8 cellular contexts compared by ENCODE assay signal in genomic region chr22:43090130-43090789, GRCh38.
A peak's percentile ranks its signal among the peaks of the same experiment; 100 is the strongest.
DNase-seq lines count a peak whose midpoint lies in the region; ATAC-seq lines count a peak whose summit lies in the region.

No MANE protein-coding gene starts in this region.

- H3K36me3 Mint-ChIP-seq in T-helper 1 cell treated with Interleukin-12 subunit alpha and Interleukin-12 subunit beta and Interleukin-4 antibody, amounts not matched to agents 30 μg/mL and 1 μg/mL, for 36 hours (ENCODE audit: low read depth): peaks cover 4% of the 10 kb centered on the region

- no peak for ATAC-seq in GM18861 (IDR thresholded peaks at IDR 0.05; ENCODE audit: unreplicated experiment)

- peak overlapping the region; percentile 76 for H3K27ac Mint-ChIP-seq in T-helper 1 cell treated with Interleukin-12 subunit alpha and Interleukin-12 subunit beta and Interleukin-4 antibody, amounts not matched to agents 30 μg/mL and 1 μg/mL, for 36 hours

- H3K4me1 Mint-ChIP-seq in T-helper 1 cell treated with Interleukin-12 subunit alpha and Interleukin-12 subunit beta and Interleukin-4 antibody, amounts not matched to agents 30 μg/mL and 1 μg/mL, for 36 hours (ENCODE audit: low read depth): peaks cover 23% of the 10 kb centered on the region

- peak overlapping the region; percentile 50 for H3K4me3 Mint-ChIP-seq in T-helper 1 cell treated with Interleukin-12 subunit alpha and Interleukin-12 subunit beta and Interleukin-4 antibody, amounts not matched to agents 30 μg/mL and 1 μg/mL, for 36 hours

- peak; percentile 21 for DNase-seq in NK-92 treated with Interleukin-12 subunit alpha and Interleukin-12 subunit beta, amount 100 ng/mL, for 24 hours (lab: John Stamatoyannopoulos, UW)
- DNase-seq in NK-92 (lab: John Stamatoyannopoulos, UW; ENCODE audit: unreplicated experiment): no peak
- DNase-seq in NCI-H1694 (lab: John Stamatoyannopoulos, UW): peak; percentile 91
- peak; percentile 65 to 91 for DNase-seq in T47D (ENCODE audit: low read depth in 1 of 2, low spot score in 1 of 2)
- DNase-seq in kidney tubule cell (ENCODE audit: low spot score): peak; percentile 86
- peak; percentile 48 to 49 for DNase-seq in stimulated activated CD4-positive, alpha-beta T cell treated with anti-CD3 and anti-CD28 coated beads, Interleukin-2, amount 100 ng/mL, for 24 hours

- no peaks in the 10 kb centered on the region for H3K27me3 Mint-ChIP-seq in T-helper 1 cell treated with Interleukin-12 subunit alpha and Interleukin-12 subunit beta and Interleukin-4 antibody, amounts not matched to agents 30 μg/mL and 1 μg/mL, for 36 hours (ENCODE audit: low read depth)

- H3K9me3 Mint-ChIP-seq in T-helper 1 cell treated with Interleukin-12 subunit alpha and Interleukin-12 subunit beta and Interleukin-4 antibody, amounts not matched to agents 30 μg/mL and 1 μg/mL, for 36 hours: no peaks in the 10 kb centered on the region

- in situ Hi-C loops in T47D (cut with HindIII; ENCODE audit: low pct_unique_long_range_greater_than_20kb, low sequenced_read_pairs): no loop called here
